ENCODE assay signal across 9 cellular contexts in the genomic region with DNA sequence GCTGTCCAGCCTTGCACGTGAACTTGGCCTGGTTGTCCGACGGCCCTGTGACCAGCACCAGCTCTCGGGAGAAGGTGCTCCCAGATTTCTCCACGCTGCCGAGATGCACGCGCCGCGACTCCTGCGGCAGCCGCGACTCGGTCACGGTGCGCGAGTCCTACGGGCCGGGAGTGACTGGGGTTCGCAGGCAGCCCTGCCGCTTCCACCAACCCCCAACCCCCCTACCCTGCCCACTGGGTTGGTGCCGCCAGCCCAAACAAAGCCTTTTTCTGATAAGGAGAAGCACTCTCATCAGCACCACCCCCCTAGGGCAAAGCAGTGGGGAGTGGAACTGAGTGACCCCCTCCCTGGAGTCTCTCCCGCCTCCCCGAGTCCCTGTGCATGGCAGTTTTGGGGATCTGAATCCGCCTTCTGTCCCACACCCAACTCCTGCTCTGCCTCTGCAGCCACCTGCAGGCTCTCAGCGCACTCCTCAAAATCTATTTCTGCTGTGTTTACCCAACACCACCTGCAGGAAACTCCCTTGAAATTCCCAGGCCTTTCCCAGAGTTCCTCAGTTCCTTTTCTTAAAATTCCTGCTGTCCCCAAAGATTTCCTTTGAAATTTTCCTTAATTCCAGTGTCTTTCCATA. TPM values are rescaled to one million over a fixed set of nuclear protein-coding genes. Genes with fewer than 3 reads are reported as not detected.
DNase-seq lines count a peak whose midpoint lies in the region; ATAC-seq and TF ChIP-seq lines count a peak whose summit lies in the region.
"Had no signal": no experiment of that assay in that cellular context is flagged by ENCODE, and none has a peak within 500 bp of the region (broad histone marks: within the 10 kb centered on the region; RNA-seq: fewer than 3 reads in every experiment).

No MANE protein-coding gene starts in this region.

- no peak overlapping the region for H2BK5ac ChIP-seq in mesenchymal stem cell (ENCODE audit: low read depth, low read length, poor library complexity, severe bottlenecking)

- intact Hi-C loops in Caco-2 (cut with micrococcal nuclease; ENCODE audit: unreplicated experiment) (no loop called here), ascending aorta (cut with DNase I) (no loop called here), OCI-LY7 (cut with micrococcal nuclease; ENCODE audit: unreplicated experiment) (no loop called here)

- H3K9ac ChIP-seq in mesenchymal stem cell (ENCODE audit: low read length) = no peak overlapping the region

- peaks cover 22% of the 10 kb centered on the region for H3K4me1 Mint-ChIP-seq in Caco-2 (ENCODE audit: low read depth, unreplicated experiment)

- no peak overlapping the region for H3K27ac ChIP-seq in ascending aorta
- no peak overlapping the region for H3K27ac ChIP-seq in mesenchymal stem cell (ENCODE audit: low read length, poor library complexity, severe bottlenecking)
- no peak overlapping the region for H3K27ac ChIP-seq in OCI-LY7 (ENCODE audit: low read depth, low read length, poor library complexity, severe bottlenecking)

- H3K4ac ChIP-seq in mesenchymal stem cell (ENCODE audit: low read depth in 1 of 2, low read length in 2 of 2) = no peak overlapping the region

- TF ChIP-seq CTCF in Caco-2 (IDR thresholded peaks at IDR 0.05; ENCODE audit: insufficient read depth in 1 of 2, low read depth in 1 of 2, low read length in 1 of 2, severe bottlenecking in 1 of 2, unreplicated experiment in 1 of 2) = peak in 1 of 2 experiments; percentile 9
- TF ChIP-seq CTCF in ascending aorta (IDR thresholded peaks at IDR 0.05) = no peak
- no peak for TF ChIP-seq CTCF in OCI-LY7 (conservative IDR thresholded peaks at IDR 0.05; ENCODE audit: low read length)

- H4K20me1 ChIP-seq in OCI-LY7 (ENCODE audit: insufficient read depth, low read length) = no peaks in the 10 kb centered on the region

- no peaks in the 10 kb centered on the region for H3K36me3 Mint-ChIP-seq in Caco-2 (ENCODE audit: insufficient read depth, unreplicated experiment)

- H2BK15ac ChIP-seq in mesenchymal stem cell (ENCODE audit: low read depth, poor library complexity, severe bottlenecking) = no peak overlapping the region

- peaks cover 3% of the 10 kb centered on the region; the same call in 1 of the 2 replicates for H3K9me3 ChIP-seq in Caco-2
- H3K9me3 ChIP-seq in ascending aorta = no peaks in the 10 kb centered on the region
- peaks cover 20% of the 10 kb centered on the region for H3K9me3 ChIP-seq in mesenchymal stem cell (ENCODE audit: control insufficient read depth, low read length)
- H3K9me3 ChIP-seq in OCI-LY7 (ENCODE audit: low read length) = no peaks in the 10 kb centered on the region

- H4K8ac ChIP-seq in mesenchymal stem cell (ENCODE audit: low read length) = no peak overlapping the region

- H3K79me2 ChIP-seq in OCI-LY7 (ENCODE audit: insufficient read depth, low read depth, low read length) = no peaks in the 10 kb centered on the region

- H2AFZ ChIP-seq in mesenchymal stem cell (ENCODE audit: low read depth, low read length) = no peak overlapping the region
- H2AFZ ChIP-seq in OCI-LY7 (ENCODE audit: low read length) = no peak overlapping the region

- DNase-seq in Caco-2 (peak in 1 of 2 experiments; percentile 52), NCI-H1105 treated with DMSO at 0.1 percent for 48 hours (lab: John Stamatoyannopoulos, UW) (peak; percentile 44), ascending aorta (ENCODE audit: low spot score in 2 of 2) (no peak), mesenchymal stem cell (peak; percentile 8), OCI-LY7 (ENCODE audit: low spot score) (no peak), KG1 (lab: John Stamatoyannopoulos, UW) (no peak)

- H2BK120ac ChIP-seq in mesenchymal stem cell (ENCODE audit: low read depth, low read length) = no peak overlapping the region

- H3K9me2 ChIP-seq in OCI-LY7 (ENCODE audit: insufficient read depth, low read length) = no peaks in the 10 kb centered on the region

- H3K4me3 Mint-ChIP-seq in Caco-2 (ENCODE audit: unreplicated experiment) = peak overlapping the region; percentile 77

- no peak overlapping the region for H4K91ac ChIP-seq in mesenchymal stem cell (ENCODE audit: low read length)

- no peaks in the 10 kb centered on the region for H3K79me1 ChIP-seq in mesenchymal stem cell (replicated peaks; ENCODE audit: low read length, poor library complexity, severe bottlenecking)

- no peak overlapping the region for H2AK5ac ChIP-seq in mesenchymal stem cell (ENCODE audit: low read length, severe bottlenecking)

- no TSS peak for BruUV-seq in Caco-2 (replicated peaks; lab: Mats Ljungman, UMichigan)
- no TSS peak for BruUV-seq in OCI-LY7 (replicated peaks; lab: Mats Ljungman, UMichigan)

- H3K18ac ChIP-seq in mesenchymal stem cell (ENCODE audit: low read depth in 1 of 2, low read length in 2 of 2) = no peak overlapping the region

- POLR2A ChIA-PET in Caco-2 (lab: Charles Lee) (no interaction called here), OCI-LY7 (lab: Charles Lee) (no interaction called here)

- H3K4me3 ChIP-seq in Caco-2 (ENCODE audit: low read depth, low read length) = peak overlapping the region; percentile 59
- H3K4me3 ChIP-seq in ascending aorta = peak overlapping the region; percentile 12 to 29
- no peak overlapping the region for H3K4me3 ChIP-seq in mesenchymal stem cell (ENCODE audit: insufficient read depth in 1 of 2, low read depth in 1 of 2, low read length in 2 of 2)
- no peak overlapping the region for H3K4me3 ChIP-seq in OCI-LY7 (ENCODE audit: low read depth, low read length, poor library complexity, severe bottlenecking)

- no peak overlapping the region for H2BK12ac ChIP-seq in mesenchymal stem cell (ENCODE audit: low read length in 2 of 2)

- H3K27ac Mint-ChIP-seq in Caco-2 (ENCODE audit: unreplicated experiment) = no peak overlapping the region

- no peak overlapping the region for H3K4me2 ChIP-seq in mesenchymal stem cell (ENCODE audit: low read length, poor library complexity, severe bottlenecking)
- H3K4me2 ChIP-seq in OCI-LY7 (ENCODE audit: low read length) = no peak overlapping the region

- CTCF ChIA-PET in Caco-2 (lab: Charles Lee) = interaction anchor here (0.6 kb wide), 1 partner anchor 493 kb away, joined by 3 read pairs; no protein-coding TSS in a partner anchor
- CTCF ChIA-PET in OCI-LY7 (lab: Charles Lee; ENCODE audit: unreplicated experiment) = no interaction called here

- peaks cover 12% of the 10 kb centered on the region for H3K9me3 Mint-ChIP-seq in Caco-2 (ENCODE audit: unreplicated experiment)

- peaks cover 25% of the 10 kb centered on the region for H3K27me3 Mint-ChIP-seq in Caco-2 (ENCODE audit: insufficient read depth, unreplicated experiment)

- WGBS in mesenchymal stem cell = 12% methylated on average over 26 of the region's 26 CpGs

- no peak overlapping the region for H3K23ac ChIP-seq in mesenchymal stem cell (ENCODE audit: low read length in 2 of 2)

- no peaks in the 10 kb centered on the region; the same call in 1 of the 2 replicates for H3K27me3 ChIP-seq in Caco-2 (replicated peaks; ENCODE audit: control insufficient read depth, insufficient read depth, low read length)
- H3K27me3 ChIP-seq in ascending aorta = peaks cover 23% of the 10 kb centered on the region
- H3K27me3 ChIP-seq in mesenchymal stem cell (ENCODE audit: control insufficient read depth in 1 of 2, insufficient read depth in 1 of 2, low read length in 2 of 2) = peaks cover 86 to 88% of the 10 kb centered on the region in 2 experiments

- no peak overlapping the region for H3K14ac ChIP-seq in mesenchymal stem cell (ENCODE audit: low read length in 2 of 2)

- H3K36me3 ChIP-seq in Caco-2 (ENCODE audit: control insufficient read depth, insufficient read depth, low read length) = no peaks in the 10 kb centered on the region
- H3K36me3 ChIP-seq in ascending aorta = no peaks in the 10 kb centered on the region
- no peaks in the 10 kb centered on the region for H3K36me3 ChIP-seq in mesenchymal stem cell (ENCODE audit: control insufficient read depth in 1 of 2, insufficient read depth in 2 of 2, low read depth in 1 of 2, low read length in 2 of 2)
- no peaks in the 10 kb centered on the region for H3K36me3 ChIP-seq in OCI-LY7 (ENCODE audit: insufficient read depth, low read length)

- H3K4me1 ChIP-seq in Caco-2 = peaks cover 12% of the 10 kb centered on the region
- H3K4me1 ChIP-seq in ascending aorta = peaks cover 0 to 4% of the 10 kb centered on the region in 2 donors
- H3K4me1 ChIP-seq in mesenchymal stem cell (ENCODE audit: control insufficient read depth, insufficient read depth, low read depth, low read length) = peaks cover 15% of the 10 kb centered on the region
- no peaks in the 10 kb centered on the region for H3K4me1 ChIP-seq in OCI-LY7 (ENCODE audit: insufficient read depth, low read length, poor library complexity, severe bottlenecking)

- ATAC-seq in HG02852 (IDR thresholded peaks at IDR 0.05; ENCODE audit: unreplicated experiment) (no peak), esophagus mucosa (no peak)

RNA-seq across cellular contexts. Expression of a gene that starts 6.2 kb away (rescaled TPM):
- not detected in 2 replicates for total RNA-seq in Caco-2 (2022)
- total RNA-seq in ascending aorta = not detected
- polyA plus RNA-seq in mesenchymal stem cell (2013, experiment 1 of 2) = not detected
- polyA plus RNA-seq in mesenchymal stem cell (2013, experiment 2 of 2) = not detected
- not detected in 2 replicates for total RNA-seq in OCI-LY7 (2014; rRNA removed; shearing (Covaris generic))
- total RNA-seq in OCI-LY7 (2022) = not detected in 2 replicates
- total RNA-seq in esophagus mucosa = not detected
- total RNA-seq: lower leg skin had no signal

RNA-seq across cellular contexts. Expression of a gene that starts 10.6 kb away (rescaled TPM):
- total RNA-seq in Caco-2 (2022) (0.14 TPM in 1 of 2 replicates, not detected in the other), ascending aorta (not detected), OCI-LY7 (2022) (2.0 and 2.2 TPM in 2 replicates), esophagus mucosa (0.24 TPM)
- polyA plus RNA-seq in mesenchymal stem cell (2013, experiment 1 of 2) = 0.08 TPM
- 0.05 TPM for polyA plus RNA-seq in mesenchymal stem cell (2013, experiment 2 of 2)
- 0.95 and 1.4 TPM in 2 replicates for total RNA-seq in OCI-LY7 (2014; rRNA removed; shearing (Covaris generic))

RNA-seq across cellular contexts. Expression of a gene that starts 22.2 kb away (rescaled TPM):
- total RNA-seq in Caco-2 (2022) (4.6 and 6.5 TPM in 2 replicates), ascending aorta (0.21 TPM), OCI-LY7 (2022) (0.70 and 1.2 TPM in 2 replicates), esophagus mucosa (0.84 TPM)
- 14.1 TPM for polyA plus RNA-seq in mesenchymal stem cell (2013, experiment 1 of 2)
- 14.4 TPM for polyA plus RNA-seq in mesenchymal stem cell (2013, experiment 2 of 2)
- total RNA-seq in OCI-LY7 (2014; rRNA removed; shearing (Covaris generic)) = 0.13 TPM in 1 of 2 replicates, not detected in the other

RNA-seq across cellular contexts. Expression of a gene that starts 33.5 kb away (rescaled TPM):
- total RNA-seq in Caco-2 (2022) (0.28 TPM in 1 of 2 replicates, not detected in the other), ascending aorta (not detected), OCI-LY7 (2022) (not detected in 2 replicates), esophagus mucosa (not detected)
- not detected for polyA plus RNA-seq in mesenchymal stem cell (2013, experiment 1 of 2)
- not detected for polyA plus RNA-seq in mesenchymal stem cell (2013, experiment 2 of 2)
- not detected in 2 replicates for total RNA-seq in OCI-LY7 (2014; rRNA removed; shearing (Covaris generic))
- total RNA-seq: lower leg skin had no signal

RNA-seq across cellular contexts. Expression of a gene that starts 54.2 kb away (rescaled TPM):
- 8.0 and 10.5 TPM in 2 replicates for total RNA-seq in Caco-2 (2022)
- 3.7 TPM for total RNA-seq in ascending aorta
- polyA plus RNA-seq in mesenchymal stem cell (2013, experiment 1 of 2) = 4.7 TPM
- 4.1 TPM for polyA plus RNA-seq in mesenchymal stem cell (2013, experiment 2 of 2)
- total RNA-seq in OCI-LY7 (2014; rRNA removed; shearing (Covaris generic)) = 48.6 and 57.4 TPM in 2 replicates
- total RNA-seq in OCI-LY7 (2022) = 40.5 and 42.6 TPM in 2 replicates
- total RNA-seq in esophagus mucosa = 4.2 TPM

Comparison
In these comparisons a context has a peak if more than half of its experiments do, and no peak if none do; other contexts are left out.
1. DNase-seq: peak in NCI-H1105 treated with DMSO at 0.1 percent for 48 hours (single experiment) and mesenchymal stem cell (single experiment); none in ascending aorta (0 of 2), OCI-LY7 (single experiment) and KG1 (single experiment).
2. H3K4me3 ChIP-seq: peak in Caco-2 (single experiment) and ascending aorta (2 of 2); none in mesenchymal stem cell (0 of 2) and OCI-LY7 (single experiment).